In genomic region chr4:146029939-146030710, GRCh38 we compare ENCODE assay signal across 8 cellular contexts.
DNase-seq lines count a peak whose midpoint lies in the region; ATAC-seq and TF ChIP-seq lines count a peak whose summit lies in the region.

No MANE protein-coding gene starts in this region.

- no peak overlapping the region for H3K18ac ChIP-seq in mesenchymal stem cell (ENCODE audit: low read depth in 1 of 2, low read length in 2 of 2)

- TF ChIP-seq POLR2A in tibial nerve (IDR thresholded peaks at IDR 0.05): no peak

- no peak overlapping the region for H2BK15ac ChIP-seq in mesenchymal stem cell (ENCODE audit: low read depth, poor library complexity, severe bottlenecking)

- H2BK5ac ChIP-seq in mesenchymal stem cell (ENCODE audit: low read depth, low read length, poor library complexity, severe bottlenecking): no peak overlapping the region

- WGBS in mesenchymal stem cell: 39% methylated on average over 8 of the region's 8 CpGs
- 32 to 34% methylated on average over 8 of the region's 8 CpGs for WGBS in tibial nerve, 2 donors

- H3K36me3 ChIP-seq in mesenchymal stem cell (ENCODE audit: control insufficient read depth in 1 of 2, insufficient read depth in 2 of 2, low read depth in 1 of 2, low read length in 2 of 2) (no peaks in the 10 kb centered on the region), tibial artery (no peaks in the 10 kb centered on the region), tibial nerve (no peaks in the 10 kb centered on the region)

- H3K79me1 ChIP-seq in mesenchymal stem cell (replicated peaks; ENCODE audit: low read length, poor library complexity, severe bottlenecking): no peaks in the 10 kb centered on the region

- H3K23ac ChIP-seq in mesenchymal stem cell (ENCODE audit: low read length in 2 of 2): no peak overlapping the region

- no peak overlapping the region for H2BK12ac ChIP-seq in mesenchymal stem cell (ENCODE audit: low read length in 2 of 2)

- H3K27ac ChIP-seq in mesenchymal stem cell (ENCODE audit: low read length, poor library complexity, severe bottlenecking) (no peak overlapping the region), tibial artery (no peak overlapping the region), tibial nerve (no peak overlapping the region)

- H3K9ac ChIP-seq in mesenchymal stem cell (ENCODE audit: low read length): peak overlapping the region; percentile 17

- no peak overlapping the region for H4K8ac ChIP-seq in mesenchymal stem cell (ENCODE audit: low read length)

- H3K4me3 ChIP-seq in mesenchymal stem cell (ENCODE audit: insufficient read depth in 1 of 2, low read depth in 1 of 2, low read length in 2 of 2) (no peak overlapping the region), tibial artery (no peak overlapping the region), tibial nerve (no peak overlapping the region)

- H3K9me3 ChIP-seq in mesenchymal stem cell (ENCODE audit: control insufficient read depth, low read length) (no peaks in the 10 kb centered on the region), tibial artery (no peaks in the 10 kb centered on the region), tibial nerve (no peaks in the 10 kb centered on the region)

- no peak overlapping the region for H2BK120ac ChIP-seq in mesenchymal stem cell (ENCODE audit: low read depth, low read length)

- no peak overlapping the region for H2AFZ ChIP-seq in mesenchymal stem cell (ENCODE audit: low read depth, low read length)

- TF ChIP-seq CTCF in tibial artery (IDR thresholded peaks at IDR 0.05) (no peak), tibial nerve (IDR thresholded peaks at IDR 0.05) (no peak)

- H3K4me1 ChIP-seq in mesenchymal stem cell (ENCODE audit: control insufficient read depth, insufficient read depth, low read depth, low read length) (no peaks in the 10 kb centered on the region), tibial artery (no peaks in the 10 kb centered on the region), tibial nerve (peaks cover 0 to 4% (median 0%) of the 10 kb centered on the region in 4 donors)

- no peak overlapping the region for H4K91ac ChIP-seq in mesenchymal stem cell (ENCODE audit: low read length)

- H3K14ac ChIP-seq in mesenchymal stem cell (ENCODE audit: low read length in 2 of 2): no peak overlapping the region

- TF ChIP-seq EP300 in tibial nerve (IDR thresholded peaks at IDR 0.05): no peak

- H3K4me2 ChIP-seq in mesenchymal stem cell (ENCODE audit: low read length, poor library complexity, severe bottlenecking): no peak overlapping the region

- H2AK5ac ChIP-seq in mesenchymal stem cell (ENCODE audit: low read length, severe bottlenecking): no peak overlapping the region

- no peak overlapping the region for H3K4ac ChIP-seq in mesenchymal stem cell (ENCODE audit: low read depth in 1 of 2, low read length in 2 of 2)

- peak; percentile 60 for ATAC-seq in GM18499 (IDR thresholded peaks at IDR 0.05; ENCODE audit: insufficient read depth, unreplicated experiment)
- peak; percentile 83 for ATAC-seq in GM21515 (IDR thresholded peaks at IDR 0.05; ENCODE audit: unreplicated experiment)
- peak; percentile 93 for ATAC-seq in HG03460 (IDR thresholded peaks at IDR 0.05; ENCODE audit: unreplicated experiment)

- DNase-seq in mesenchymal stem cell (no peak), tibial artery (no peak), tibial nerve (ENCODE audit: low spot score in 2 of 2) (no peak), NCI-H774 (lab: John Stamatoyannopoulos, UW) (no peak), SKM-1 treated with dmso at 0.1 percent for 144 hours (lab: John Stamatoyannopoulos, UW; ENCODE audit: unreplicated experiment) (no peak)

- no peaks in the 10 kb centered on the region for H3K27me3 ChIP-seq in mesenchymal stem cell (ENCODE audit: control insufficient read depth in 1 of 2, insufficient read depth in 1 of 2, low read length in 2 of 2)
- peaks cover 0 to 5% of the 10 kb centered on the region in 2 donors for H3K27me3 ChIP-seq in tibial artery
- H3K27me3 ChIP-seq in tibial nerve: no peaks in the 10 kb centered on the region

- intact Hi-C loops in tibial artery (cut with DNase I; ENCODE audit: low total_unique reads): no loop called here
